Comparison of ENCODE assay signal across 1 cellular context in the genomic region with DNA sequence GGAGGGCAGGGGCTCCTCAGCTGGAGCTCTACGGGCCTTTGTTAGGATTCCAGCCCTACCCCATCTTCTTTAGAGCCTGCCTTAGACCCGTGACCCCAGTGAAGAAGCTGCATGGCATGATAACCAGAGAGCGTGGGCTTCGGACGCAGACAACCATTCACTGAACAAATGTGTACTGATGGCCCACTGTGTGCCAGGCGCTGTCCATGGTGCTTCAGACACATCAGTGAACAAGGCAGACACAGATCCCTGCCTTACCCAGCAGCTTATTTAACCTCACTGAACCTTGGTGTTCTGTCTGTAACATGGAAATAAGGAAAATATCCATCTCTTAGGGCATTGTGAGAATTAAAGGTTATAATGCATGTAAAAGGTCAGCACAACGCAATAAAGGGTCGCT.
A peak's percentile ranks its signal among the peaks of the same experiment; 100 is the strongest.
TF ChIP-seq lines count a peak whose summit lies in the region.

No MANE protein-coding gene starts in this region.

TF ChIP-seq in WTC11, 78 proteins besides CTCF, POLR2A, EP300 and RAD21:
- no peak for TF ChIP-seq ZNF281 (CRISPR knock-in tag; IDR thresholded peaks at IDR 0.05)
- TF ChIP-seq ZNF232 (CRISPR knock-in tag; IDR thresholded peaks at IDR 0.05) = 0 out of 2 replicates have a peak, but pooled peaks have one; percentile 29
- TF ChIP-seq IRF2 (CRISPR knock-in tag; IDR thresholded peaks at IDR 0.05; ENCODE audit: borderline replicate concordance, low read depth) = no peak
- peak; percentile 81; the same call in 1 of the 2 replicates for TF ChIP-seq SMAD4 (CRISPR knock-in tag; IDR thresholded peaks at IDR 0.05)
- TF ChIP-seq ESRRA (CRISPR knock-in tag; IDR thresholded peaks at IDR 0.05; ENCODE audit: borderline replicate concordance) = 0 out of 2 replicates have a peak, but pooled peaks have one; percentile 61
- TF ChIP-seq JUN (CRISPR knock-in tag; IDR thresholded peaks at IDR 0.05) = peak; percentile 49; the same call in 1 of the 2 replicates
- 0 out of 2 replicates have a peak, but pooled peaks have one; percentile 22 for TF ChIP-seq FOXK1 (CRISPR knock-in tag; IDR thresholded peaks at IDR 0.05)
- TF ChIP-seq SMAD3 (CRISPR knock-in tag; IDR thresholded peaks at IDR 0.05; ENCODE audit: borderline replicate concordance) = 0 out of 2 replicates have a peak, but pooled peaks have one; percentile 36
- no peak for TF ChIP-seq ZNF263 (CRISPR knock-in tag; IDR thresholded peaks at IDR 0.05; ENCODE audit: low read depth)
- TF ChIP-seq, protein P1, sequence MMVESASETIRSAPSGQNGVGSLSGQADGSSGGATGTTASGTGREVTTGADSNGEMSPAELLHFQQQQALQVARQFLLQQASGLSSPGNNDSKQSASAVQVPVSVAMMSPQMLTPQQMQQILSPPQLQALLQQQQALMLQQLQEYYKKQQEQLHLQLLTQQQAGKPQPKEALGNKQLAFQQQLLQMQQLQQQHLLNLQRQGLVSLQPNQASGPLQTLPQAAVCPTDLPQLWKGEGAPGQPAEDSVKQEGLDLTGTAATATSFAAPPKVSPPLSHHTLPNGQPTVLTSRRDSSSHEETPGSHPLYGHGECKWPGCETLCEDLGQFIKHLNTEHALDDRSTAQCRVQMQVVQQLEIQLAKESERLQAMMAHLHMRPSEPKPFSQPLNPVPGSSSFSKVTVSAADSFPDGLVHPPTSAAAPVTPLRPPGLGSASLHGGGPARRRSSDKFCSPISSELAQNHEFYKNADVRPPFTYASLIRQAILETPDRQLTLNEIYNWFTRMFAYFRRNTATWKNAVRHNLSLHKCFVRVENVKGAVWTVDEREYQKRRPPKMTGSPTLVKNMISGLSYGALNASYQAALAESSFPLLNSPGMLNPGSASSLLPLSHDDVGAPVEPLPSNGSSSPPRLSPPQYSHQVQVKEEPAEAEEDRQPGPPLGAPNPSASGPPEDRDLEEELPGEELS (CRISPR knock-in tag; IDR thresholded peaks at IDR 0.05) = 0 out of 2 replicates have a peak, but pooled peaks have one; percentile 52
- TF ChIP-seq ATF1 (CRISPR knock-in tag; IDR thresholded peaks at IDR 0.05) = no peak
- TF ChIP-seq TEAD1 (CRISPR knock-in tag; IDR thresholded peaks at IDR 0.05) = 0 out of 2 replicates have a peak, but pooled peaks have one; percentile 32
- no peak for TF ChIP-seq ZNF671 (CRISPR knock-in tag; IDR thresholded peaks at IDR 0.05)
- peak; percentile 24; the same call in 1 of the 2 replicates for TF ChIP-seq FOXP1 (CRISPR knock-in tag; IDR thresholded peaks at IDR 0.05; ENCODE audit: borderline replicate concordance)
- TF ChIP-seq, protein P2, sequence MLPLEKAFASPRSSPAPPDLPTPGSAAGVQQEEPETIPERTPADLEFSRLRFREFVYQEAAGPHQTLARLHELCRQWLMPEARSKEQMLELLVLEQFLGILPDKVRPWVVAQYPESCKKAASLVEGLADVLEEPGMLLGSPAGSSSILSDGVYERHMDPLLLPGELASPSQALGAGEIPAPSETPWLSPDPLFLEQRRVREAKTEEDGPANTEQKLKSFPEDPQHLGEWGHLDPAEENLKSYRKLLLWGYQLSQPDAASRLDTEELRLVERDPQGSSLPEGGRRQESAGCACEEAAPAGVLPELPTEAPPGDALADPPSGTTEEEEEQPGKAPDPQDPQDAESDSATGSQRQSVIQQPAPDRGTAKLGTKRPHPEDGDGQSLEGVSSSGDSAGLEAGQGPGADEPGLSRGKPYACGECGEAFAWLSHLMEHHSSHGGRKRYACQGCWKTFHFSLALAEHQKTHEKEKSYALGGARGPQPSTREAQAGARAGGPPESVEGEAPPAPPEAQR (CRISPR knock-in tag; IDR thresholded peaks at IDR 0.05) = no peak
- no peak for TF ChIP-seq MXD4 (CRISPR knock-in tag; IDR thresholded peaks at IDR 0.05; ENCODE audit: borderline replicate concordance)
- peak; percentile 38; the same call in 1 of the 2 replicates for TF ChIP-seq TEAD4 (CRISPR knock-in tag; IDR thresholded peaks at IDR 0.05)
- no peak for TF ChIP-seq NR3C1 (CRISPR knock-in tag; conservative IDR thresholded peaks at IDR 0.05; ENCODE audit: low read depth)
- no peak for TF ChIP-seq ATF6 (CRISPR knock-in tag; IDR thresholded peaks at IDR 0.05)
- 0 out of 2 replicates have a peak, but pooled peaks have one; percentile 28 for TF ChIP-seq ZNF219 (CRISPR knock-in tag; IDR thresholded peaks at IDR 0.05; ENCODE audit: borderline replicate concordance)
- no peak for TF ChIP-seq GABPB1 (CRISPR knock-in tag; IDR thresholded peaks at IDR 0.05)
- no peak for TF ChIP-seq JAZF1 (CRISPR knock-in tag; IDR thresholded peaks at IDR 0.05)
TF ChIP-seq in WTC11: peak in this region for 11.
